9 cellular contexts compared by ENCODE assay signal in the genomic region with DNA sequence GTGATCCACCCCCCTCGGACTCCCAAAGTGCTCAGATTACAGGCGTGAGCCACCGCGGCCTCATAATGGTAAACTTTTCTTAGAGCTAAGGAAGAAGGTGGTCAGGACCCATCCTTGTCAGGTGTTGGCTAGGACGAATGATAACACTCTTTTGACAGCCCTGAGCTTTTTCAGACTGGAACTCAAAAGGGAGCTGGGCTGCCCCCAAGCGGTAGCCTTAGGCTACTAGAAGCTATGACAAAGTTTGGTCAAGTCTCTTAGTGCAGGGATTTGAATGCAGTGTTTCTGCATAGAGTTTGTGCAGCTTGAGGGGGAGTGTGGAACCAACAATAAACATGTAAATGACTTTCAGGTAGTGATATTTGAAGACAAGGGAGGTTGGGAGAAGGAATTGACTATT. TPM values are rescaled to one million over a fixed set of nuclear protein-coding genes. Genes with fewer than 3 reads are reported as not detected.
A peak's percentile ranks its signal among the peaks of the same experiment; 100 is the strongest.
DNase-seq lines count a peak whose midpoint lies in the region; ATAC-seq and TF ChIP-seq lines count a peak whose summit lies in the region.
"Had no signal": no experiment of that assay in that cellular context is flagged by ENCODE, and none has a peak within 500 bp of the region (broad histone marks: within the 10 kb centered on the region; RNA-seq: fewer than 3 reads in every experiment).

No MANE protein-coding gene starts in this region.

- peaks cover 2% of the 10 kb centered on the region for H3K27me3 Mint-ChIP-seq in GM23338 (ENCODE audit: insufficient read depth, low read depth, poor library complexity)
- H3K27me3 Mint-ChIP-seq in activated naive CD8-positive, alpha-beta T cell treated with anti-CD3 and anti-CD28 coated beads for 36 hours = no peaks in the 10 kb centered on the region

- no peaks in the 10 kb centered on the region for H3K9me3 Mint-ChIP-seq in GM23338
- H3K9me3 Mint-ChIP-seq in activated naive CD8-positive, alpha-beta T cell treated with anti-CD3 and anti-CD28 coated beads for 36 hours = no peaks in the 10 kb centered on the region
- H3K9me3 Mint-ChIP-seq: immature natural killer cell had no signal

- no peak overlapping the region for H2AFZ ChIP-seq in GM23338
- no peak overlapping the region for H2AFZ ChIP-seq in PC-9

- H3K36me3 ChIP-seq in GM23338 (ENCODE audit: insufficient read depth) (no peaks in the 10 kb centered on the region), PC-9 (ENCODE audit: low read depth) (no peaks in the 10 kb centered on the region), testis (ENCODE audit: low read depth, missing control alignments) (no peaks in the 10 kb centered on the region)

- no peaks in the 10 kb centered on the region for H3K9me3 ChIP-seq in PC-9 (ENCODE audit: insufficient read depth, low read depth)
- no peaks in the 10 kb centered on the region for H3K9me3 ChIP-seq in testis

- peaks cover 5% of the 10 kb centered on the region for H3K27me3 ChIP-seq in GM23338 (ENCODE audit: insufficient read depth)
- no peaks in the 10 kb centered on the region for H3K27me3 ChIP-seq in PC-9 (ENCODE audit: insufficient read depth, low read depth)
- H3K27me3 ChIP-seq in testis = no peaks in the 10 kb centered on the region

- peak; percentile 53 for DNase-seq in CD1c-positive myeloid dendritic cell (ENCODE audit: extremely low spot score)
- DNase-seq in GM23338 (ENCODE audit: low spot score) = peak; percentile 76
- DNase-seq in PC-9 = peak in 1 of 2 experiments; percentile 47
- DNase-seq in activated naive CD8-positive, alpha-beta T cell treated with anti-CD3 and anti-CD28 coated beads for 36 hours = peak; percentile 35
- DNase-seq in inferior parietal cortex (ENCODE audit: extremely low spot score) = peak; percentile 25
- DNase-seq in testis = peak; percentile 37
- no peak for DNase-seq in coronary artery (ENCODE audit: low spot score)

- no peak for TF ChIP-seq POLR2A in testis (IDR thresholded peaks at IDR 0.05)

- H3K9me2 ChIP-seq in GM23338 (ENCODE audit: insufficient read depth) (no peaks in the 10 kb centered on the region), PC-9 (ENCODE audit: insufficient read depth) (no peaks in the 10 kb centered on the region)

- H3K79me2 ChIP-seq in GM23338 (replicated peaks; ENCODE audit: insufficient read depth) (no peaks in the 10 kb centered on the region), PC-9 (ENCODE audit: low read depth) (no peaks in the 10 kb centered on the region)

- no TSS peak for BruUV-seq in PC-9 (replicated peaks; lab: Mats Ljungman, UMichigan)

- no peak overlapping the region for H3K27ac Mint-ChIP-seq in GM23338
- H3K27ac Mint-ChIP-seq in activated naive CD8-positive, alpha-beta T cell treated with anti-CD3 and anti-CD28 coated beads for 36 hours = no peak overlapping the region
- H3K27ac Mint-ChIP-seq: immature natural killer cell had no signal

- CTCF ChIA-PET in PC-9 (lab: Charles Lee) = interaction anchor here (0.7 to 1.5 kb wide), 4 partner anchors 17 to 183 kb away, joined by 3 to 26 read pairs (median 6); no protein-coding TSS in a partner anchor

- H3K4me1 ChIP-seq in GM23338 (ENCODE audit: insufficient read depth) (no peaks in the 10 kb centered on the region), PC-9 (replicated peaks; ENCODE audit: insufficient read depth) (no peaks in the 10 kb centered on the region), testis (peaks cover 3% of the 10 kb centered on the region)

- no peak overlapping the region for H3K27ac ChIP-seq in GM23338 (ENCODE audit: low read depth)
- H3K27ac ChIP-seq in PC-9 = no peak overlapping the region
- H3K27ac ChIP-seq in testis = no peak overlapping the region
- H3K27ac ChIP-seq in coronary artery = no peak overlapping the region

- no peak overlapping the region for H3K4me2 ChIP-seq in GM23338
- H3K4me2 ChIP-seq in PC-9 = no peak overlapping the region

- no peak overlapping the region for H3K4me3 Mint-ChIP-seq in GM23338
- no peak overlapping the region for H3K4me3 Mint-ChIP-seq in activated naive CD8-positive, alpha-beta T cell treated with anti-CD3 and anti-CD28 coated beads for 36 hours
- H3K4me3 Mint-ChIP-seq: immature natural killer cell had no signal

- no peaks in the 10 kb centered on the region for H4K20me1 ChIP-seq in GM23338 (replicated peaks; ENCODE audit: insufficient read depth)
- no peaks in the 10 kb centered on the region for H4K20me1 ChIP-seq in PC-9 (ENCODE audit: insufficient read depth)

- TF ChIP-seq CTCF in GM23338 (conservative IDR thresholded peaks at IDR 0.05; ENCODE audit: low read depth in 2 of 2) = peak; percentile 67 to 70
- peak; percentile 48 for TF ChIP-seq CTCF in PC-9 (conservative IDR thresholded peaks at IDR 0.05)
- TF ChIP-seq CTCF in testis (IDR thresholded peaks at IDR 0.05) = peak in 1 of 3 experiments; percentile 28
- TF ChIP-seq CTCF in coronary artery (IDR thresholded peaks at IDR 0.05) = no peak

- intact Hi-C loops in PC-9 (cut with micrococcal nuclease; ENCODE audit: unreplicated experiment) = loop anchor here (2.0 kb wide), 1 partner anchor 129 kb away; no protein-coding TSS in a partner anchor
- intact Hi-C loops in testis (cut with DNase I; ENCODE audit: low total_unique reads) = no loop called here

- POLR2A ChIA-PET in PC-9 (lab: Charles Lee; ENCODE audit: unreplicated experiment) = interaction anchor here (0.6 kb wide), 1 partner anchor 21 kb away, joined by 4 read pairs; no protein-coding TSS in a partner anchor

- no peaks in the 10 kb centered on the region; the same call in 2 of the 3 replicates for H3K4me1 Mint-ChIP-seq in GM23338
- H3K4me1 Mint-ChIP-seq in activated naive CD8-positive, alpha-beta T cell treated with anti-CD3 and anti-CD28 coated beads for 36 hours = no peaks in the 10 kb centered on the region

- H3K4me3 ChIP-seq in GM23338 = no peak overlapping the region
- H3K4me3 ChIP-seq in PC-9 = no peak overlapping the region
- H3K4me3 ChIP-seq in testis = no peak overlapping the region
- H3K4me3 ChIP-seq in coronary artery = no peak overlapping the region

- H3K36me3 Mint-ChIP-seq in GM23338 (ENCODE audit: low read depth) = no peaks in the 10 kb centered on the region
- H3K36me3 Mint-ChIP-seq in activated naive CD8-positive, alpha-beta T cell treated with anti-CD3 and anti-CD28 coated beads for 36 hours = no peaks in the 10 kb centered on the region
- H3K36me3 Mint-ChIP-seq: immature natural killer cell had no signal

- peak; percentile 64 for ATAC-seq in GM23338
- ATAC-seq in GM18868 (IDR thresholded peaks at IDR 0.05; ENCODE audit: unreplicated experiment) = no peak

- 41 to 48% methylated on average over 3 to 6 of the region's 6 CpGs for WGBS in testis, 2 donors

- no peaks in the 10 kb centered on the region for H3F3A ChIP-seq in GM23338 (replicated peaks; ENCODE audit: low read depth)
- no peaks in the 10 kb centered on the region for H3F3A ChIP-seq in PC-9 (ENCODE audit: insufficient read depth, low read depth)

TF ChIP-seq in GM23338, 12 proteins besides CTCF, POLR2A, EP300 and RAD21 (continues in another document):
- TF ChIP-seq, protein P1, sequence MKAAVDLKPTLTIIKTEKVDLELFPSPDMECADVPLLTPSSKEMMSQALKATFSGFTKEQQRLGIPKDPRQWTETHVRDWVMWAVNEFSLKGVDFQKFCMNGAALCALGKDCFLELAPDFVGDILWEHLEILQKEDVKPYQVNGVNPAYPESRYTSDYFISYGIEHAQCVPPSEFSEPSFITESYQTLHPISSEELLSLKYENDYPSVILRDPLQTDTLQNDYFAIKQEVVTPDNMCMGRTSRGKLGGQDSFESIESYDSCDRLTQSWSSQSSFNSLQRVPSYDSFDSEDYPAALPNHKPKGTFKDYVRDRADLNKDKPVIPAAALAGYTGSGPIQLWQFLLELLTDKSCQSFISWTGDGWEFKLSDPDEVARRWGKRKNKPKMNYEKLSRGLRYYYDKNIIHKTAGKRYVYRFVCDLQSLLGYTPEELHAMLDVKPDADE (IDR thresholded peaks at IDR 0.05) = no peak
- TF ChIP-seq EZH2phosphoT487 (IDR thresholded peaks at IDR 0.05; ENCODE audit: unreplicated experiment) (no peak), ZNF331 (CRISPR knock-in tag; IDR thresholded peaks at IDR 0.05; ENCODE audit: low read depth) (no peak), ZNF114 (CRISPR knock-in tag; IDR thresholded peaks at IDR 0.05) (no peak), EZH2 (IDR thresholded peaks at IDR 0.05; ENCODE audit: low read depth, unreplicated experiment) (no peak), POLR2AphosphoS5 (IDR thresholded peaks at IDR 0.05; ENCODE audit: low read depth) (no peak), NANOG (IDR thresholded peaks at IDR 0.05; ENCODE audit: borderline replicate concordance) (no peak), JUNB (IDR thresholded peaks at IDR 0.05; ENCODE audit: unreplicated experiment) (no peak), CREB1 (CRISPR knock-in tag; IDR thresholded peaks at IDR 0.05; ENCODE audit: low read depth) (no peak)

RNA-seq across cellular contexts. Expression of a gene that starts 11.8 kb away (rescaled TPM):
- 78.1 and 78.9 TPM in 2 replicates for total RNA-seq in GM23338 (2014; rRNA removed; shearing (Covaris generic))
- polyA plus RNA-seq in GM23338 (2016; fragmentation: Nextera tagmentation; extraction: Ambion mirVana) (121 TPM in 2 replicates), testis (ENCODE audit: insufficient read depth, low read depth, low replicate concordance) (44.8 TPM)
- total RNA-seq in PC-9 (2021) (204 and 234 TPM in 2 replicates), testis (10 to 100 TPM; 38.4 to 54.8 TPM)
- 100 to 1,000 TPM; 135 to 145 TPM for total RNA-seq in activated naive CD8-positive, alpha-beta T cell treated with anti-CD3 and anti-CD28 coated beads for 36 hours

RNA-seq across cellular contexts. Expression of a gene that starts 23.3 kb away (rescaled TPM):
- total RNA-seq in GM23338 (2014; rRNA removed; shearing (Covaris generic)) = 0.39 and 0.45 TPM in 2 replicates
- polyA plus RNA-seq in GM23338 (2016; fragmentation: Nextera tagmentation; extraction: Ambion mirVana) (0.37 and 0.55 TPM in 2 replicates), testis (ENCODE audit: insufficient read depth, low read depth, low replicate concordance) (52.0 TPM)
- total RNA-seq in PC-9 (2021) (2.2 and 4.5 TPM in 2 replicates), testis (10 to 100 TPM; 20.3 to 41.6 TPM)
- 1 to 10 TPM; 1.1 TPM for total RNA-seq in activated naive CD8-positive, alpha-beta T cell treated with anti-CD3 and anti-CD28 coated beads for 36 hours

RNA-seq across cellular contexts. Expression of a gene that starts 23.5 kb away (rescaled TPM):
- total RNA-seq in GM23338 (2014; rRNA removed; shearing (Covaris generic)) = 43.5 and 63.3 TPM in 2 replicates
- polyA plus RNA-seq in GM23338 (2016; fragmentation: Nextera tagmentation; extraction: Ambion mirVana) (59.0 and 69.0 TPM in 2 replicates), testis (ENCODE audit: insufficient read depth, low read depth, low replicate concordance) (18.6 TPM)
- total RNA-seq in PC-9 (2021) (114 and 162 TPM in 2 replicates), testis (10 to 100 TPM; 28.8 to 37.7 TPM)
- 100 to 1,000 TPM; 154 to 161 TPM for total RNA-seq in activated naive CD8-positive, alpha-beta T cell treated with anti-CD3 and anti-CD28 coated beads for 36 hours
